1 cellular context compared by ENCODE assay signal in genomic region chr20:18507218-18508191, GRCh38.
A peak's percentile ranks its signal among the peaks of the same experiment; 100 is the strongest.
TF ChIP-seq lines count a peak whose summit lies in the region.

TSS of gene SEC23B (plus strand) at chr20:18507940. CDS start at chr20:18510836, 2,896 bp downstream.

TF ChIP-seq in WTC11, 78 proteins besides CTCF, POLR2A, EP300 and RAD21 (continued from another document):
- TF ChIP-seq AR (CRISPR knock-in tag; IDR thresholded peaks at IDR 0.05) (no peak), MAX (CRISPR knock-in tag; IDR thresholded peaks at IDR 0.05) (peak; percentile 86), SMAD4 (CRISPR knock-in tag; IDR thresholded peaks at IDR 0.05) (no peak), JUN (CRISPR knock-in tag; IDR thresholded peaks at IDR 0.05) (no peak), RORB (CRISPR knock-in tag; IDR thresholded peaks at IDR 0.05) (no peak), SOX15 (CRISPR knock-in tag; IDR thresholded peaks at IDR 0.05) (no peak), ZNF532 (CRISPR knock-in tag; IDR thresholded peaks at IDR 0.05; ENCODE audit: borderline replicate concordance) (no peak), TCF7 (CRISPR knock-in tag; IDR thresholded peaks at IDR 0.05; ENCODE audit: low read depth) (no peak), MXD4 (CRISPR knock-in tag; IDR thresholded peaks at IDR 0.05; ENCODE audit: borderline replicate concordance) (no peak), PRRX2 (CRISPR knock-in tag; IDR thresholded peaks at IDR 0.05) (no peak), HMGA2 (CRISPR knock-in tag; IDR thresholded peaks at IDR 0.05) (no peak), FOXK1 (CRISPR knock-in tag; IDR thresholded peaks at IDR 0.05) (peak; percentile 71; the same call in 1 of the 2 replicates), NFYB (CRISPR knock-in tag; conservative IDR thresholded peaks at IDR 0.05; ENCODE audit: low read depth) (peak; percentile 74), ZNF232 (CRISPR knock-in tag; IDR thresholded peaks at IDR 0.05) (peak; percentile 22; the same call in 1 of the 2 replicates), STAT6 (CRISPR knock-in tag; conservative IDR thresholded peaks at IDR 0.05; ENCODE audit: low read depth) (no peak), FOXP1 (CRISPR knock-in tag; IDR thresholded peaks at IDR 0.05; ENCODE audit: borderline replicate concordance) (peak; percentile 82; the same call in 1 of the 2 replicates), CDX4 (CRISPR knock-in tag; IDR thresholded peaks at IDR 0.05; ENCODE audit: borderline replicate concordance) (no peak), E2F5 (CRISPR knock-in tag; IDR thresholded peaks at IDR 0.05) (no peak), NFATC4 (CRISPR knock-in tag; IDR thresholded peaks at IDR 0.05) (no peak)
- TF ChIP-seq, protein P1, sequence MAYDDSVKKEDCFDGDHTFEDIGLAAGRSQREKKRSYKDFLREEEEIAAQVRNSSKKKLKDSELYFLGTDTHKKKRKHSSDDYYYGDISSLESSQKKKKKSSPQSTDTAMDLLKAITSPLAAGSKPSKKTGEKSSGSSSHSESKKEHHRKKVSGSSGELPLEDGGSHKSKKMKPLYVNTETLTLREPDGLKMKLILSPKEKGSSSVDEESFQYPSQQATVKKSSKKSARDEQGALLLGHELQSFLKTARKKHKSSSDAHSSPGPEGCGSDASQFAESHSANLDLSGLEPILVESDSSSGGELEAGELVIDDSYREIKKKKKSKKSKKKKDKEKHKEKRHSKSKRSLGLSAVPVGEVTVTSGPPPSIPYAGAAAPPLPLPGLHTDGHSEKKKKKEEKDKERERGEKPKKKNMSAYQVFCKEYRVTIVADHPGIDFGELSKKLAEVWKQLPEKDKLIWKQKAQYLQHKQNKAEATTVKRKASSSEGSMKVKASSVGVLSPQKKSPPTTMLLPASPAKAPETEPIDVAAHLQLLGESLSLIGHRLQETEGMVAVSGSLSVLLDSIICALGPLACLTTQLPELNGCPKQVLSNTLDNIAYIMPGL (CRISPR knock-in tag; IDR thresholded peaks at IDR 0.05), result peak; percentile 75; the same call in 1 of the 2 replicates
- TF ChIP-seq, protein P2, sequence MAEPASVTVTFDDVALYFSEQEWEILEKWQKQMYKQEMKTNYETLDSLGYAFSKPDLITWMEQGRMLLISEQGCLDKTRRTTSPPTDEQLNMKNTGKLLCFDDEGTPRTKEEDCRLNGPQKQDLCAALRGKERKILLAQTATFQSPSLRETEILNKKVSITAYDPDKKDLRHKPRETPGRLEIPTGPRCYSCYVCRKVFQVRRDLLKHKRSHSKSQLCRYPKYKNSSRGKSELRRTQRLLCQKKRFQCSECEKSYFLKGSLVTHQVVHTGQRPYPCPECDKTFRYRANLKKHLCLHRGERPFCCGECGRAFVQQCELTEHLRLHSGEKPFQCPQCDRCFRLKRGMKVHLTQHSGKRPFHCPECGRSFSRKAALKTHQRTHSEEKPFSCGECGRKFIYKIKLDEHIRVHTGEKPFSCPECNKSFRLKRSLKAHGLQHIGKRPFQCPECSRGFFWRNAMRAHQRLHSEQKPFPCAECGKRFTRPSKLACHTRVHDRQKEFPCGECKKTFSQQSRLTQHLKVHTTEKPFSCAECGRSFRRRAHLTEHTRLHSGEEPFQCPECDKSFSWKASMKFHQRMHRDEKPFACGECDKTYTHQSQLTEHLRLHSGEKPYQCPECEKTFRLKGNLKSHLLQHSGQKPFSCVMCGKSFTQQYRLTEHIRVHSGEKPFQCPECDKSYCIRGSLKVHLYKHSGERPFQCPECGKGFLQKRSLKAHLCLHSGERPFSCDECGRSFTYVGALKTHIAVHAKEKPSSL (CRISPR knock-in tag; conservative IDR thresholded peaks at IDR 0.05), result no peak
TF ChIP-seq in WTC11: peak in this region for 17.
